ENCODE assay signal across 8 cellular contexts in genomic region chr7:97026705-97027426, GRCh38. TPM values are rescaled to one million over a fixed set of nuclear protein-coding genes. Genes with fewer than 3 reads are reported as not detected.
A peak's percentile ranks its signal among the peaks of the same experiment; 100 is the strongest.
DNase-seq lines count a peak whose midpoint lies in the region; ATAC-seq and TF ChIP-seq lines count a peak whose summit lies in the region.

No MANE protein-coding gene starts in this region.

- H3K4me1 ChIP-seq in esophagus squamous epithelium (peaks cover 15 to 60% (median 27%) of the 10 kb centered on the region in 3 donors), sigmoid colon (peaks cover 0 to 41% (median 36%) of the 10 kb centered on the region in 4 donors)

- peak overlapping the region; percentile 16 to 64 (median 38) for H3K4me3 ChIP-seq in esophagus squamous epithelium
- H3K4me3 ChIP-seq in sigmoid colon = peak overlapping the region in 3 of 4 donors; percentile 38 to 48 (median 43)

- peak; percentile 5 for ATAC-seq in GM19463 (IDR thresholded peaks at IDR 0.05; ENCODE audit: unreplicated experiment)
- ATAC-seq in GM19455 (IDR thresholded peaks at IDR 0.05; ENCODE audit: unreplicated experiment) = no peak

- WGBS in esophagus squamous epithelium, 2 donors = 21 to 26% methylated on average over 13 to 17 of the region's 17 CpGs
- 8 to 10% methylated on average over 17 of the region's 17 CpGs for WGBS in sigmoid colon, 2 donors

- TF ChIP-seq POLR2A in esophagus squamous epithelium (IDR thresholded peaks at IDR 0.05) (no peak), sigmoid colon (IDR thresholded peaks at IDR 0.05) (no peak)

- H3K36me3 ChIP-seq in esophagus squamous epithelium (no peaks in the 10 kb centered on the region), sigmoid colon (no peaks in the 10 kb centered on the region)

- TF ChIP-seq EP300 in sigmoid colon (IDR thresholded peaks at IDR 0.05) = no peak

- H3K27me3 ChIP-seq in esophagus squamous epithelium (peaks cover 2 to 90% (median 11%) of the 10 kb centered on the region in 4 donors), sigmoid colon (peaks cover 42 to 79% (median 59%) of the 10 kb centered on the region in 3 donors)

- H3K27ac ChIP-seq in esophagus squamous epithelium = no peak overlapping the region
- no peak overlapping the region for H3K27ac ChIP-seq in sigmoid colon

- intact Hi-C loops in esophagus squamous epithelium (cut with DNase I) (loop anchor here (5.0 kb wide), 1 partner anchor 605 kb away; no protein-coding TSS in a partner anchor), sigmoid colon (cut with DNase I) (loop anchor here (1.0 to 10.0 kb wide), 3 partner anchors 612 to 1111 kb away; no protein-coding TSS in a partner anchor)

- H3K9me3 ChIP-seq in esophagus squamous epithelium (no peaks in the 10 kb centered on the region), sigmoid colon (no peaks in the 10 kb centered on the region)

- TF ChIP-seq CTCF in esophagus squamous epithelium (IDR thresholded peaks at IDR 0.05) (no peak), sigmoid colon (IDR thresholded peaks at IDR 0.05) (no peak)

- DNase-seq in NOMO-1 treated with DMSO at 0.1 percent for 48 hours (lab: John Stamatoyannopoulos, UW; ENCODE audit: unreplicated experiment) (peak; percentile 100), esophagus squamous epithelium (lab: John Stamatoyannopoulos, UW) (no peak), sigmoid colon (no peak), NCI-H524 treated with DMSO at 0.1 percent for 48 hours (lab: John Stamatoyannopoulos, UW) (no peak), 8988T (no peak), H4 (ENCODE audit: low spot score) (no peak)

RNA-seq across cellular contexts. Expression of gene DLX5, which starts 2.2 kb away (rescaled TPM):
- 1 to 10 TPM in 3 of 4 donors, not detected in 1; 1.3 to 1.8 (median 1.7) TPM for total RNA-seq in esophagus squamous epithelium
- total RNA-seq in sigmoid colon = under 1 TPM in 2 of 4 donors, not detected in 2; 0.41 to 0.71 TPM
- under 1 TPM in 1 of 3 donors, not detected in 2; 0.10 TPM for polyA plus RNA-seq in sigmoid colon
- 0.35 and 0.51 TPM in 2 replicates for total RNA-seq in H4 (2014; rRNA removed; shearing (Covaris generic))

RNA-seq across cellular contexts. Expression of gene DLX6, which starts 21.5 kb away (rescaled TPM):
- total RNA-seq in esophagus squamous epithelium (not detected), sigmoid colon (under 1 TPM in 2 of 4 donors, not detected in 2; 0.14 to 0.16 TPM)
- polyA plus RNA-seq in sigmoid colon = under 1 TPM in 1 of 3 donors, not detected in 2; 0.09 TPM
- 1.7 and 5.3 TPM in 2 replicates for total RNA-seq in H4 (2014; rRNA removed; shearing (Covaris generic))
